Comparison of ENCODE assay signal across 26 cellular contexts in genomic region chr10:133086247-133086646, GRCh38. TPM values are rescaled to one million over a fixed set of nuclear protein-coding genes. Genes with fewer than 3 reads are reported as not detected.
A peak's percentile ranks its signal among the peaks of the same experiment; 100 is the strongest.
DNase-seq lines count a peak whose midpoint lies in the region; ATAC-seq, FAIRE-seq and TF ChIP-seq lines count a peak whose summit lies in the region.
"Had no signal": no experiment of that assay in that cellular context is flagged by ENCODE, and none has a peak within 500 bp of the region (broad histone marks: within the 10 kb centered on the region; RNA-seq: fewer than 3 reads in every experiment).

No MANE protein-coding gene starts in this region.

- no peak for FAIRE-seq in kidney (lab: Jason Lieb, UNC)
- FAIRE-seq: A549, D721Med, GM12878, GM19239, H1 had no signal

- CTCF ChIA-PET in HEK293 (lab: Yijun Ruan, JAX): no interaction called here

- H3K9ac ChIP-seq in kidney (ENCODE audit: low read length in 2 of 2): no peak overlapping the region
- H3K9ac ChIP-seq: BLaER1 treated with 17β-estradiol and CSF1 and Interleukin-3, amounts not matched to agents 10 nM and 100 nM; GM23248 had no signal

- H3K27ac ChIP-seq in HEK293 (ENCODE audit: extremely low read depth, low read depth, low read length): no peak overlapping the region
- peak overlapping the region; percentile 93 for H3K27ac ChIP-seq in angular gyrus (ENCODE audit: low read depth, low read length)
- no peak overlapping the region for H3K27ac ChIP-seq in kidney (ENCODE audit: low read depth in 2 of 2, low read length in 2 of 2)
- H3K27ac ChIP-seq: A549; BLaER1 treated with 17β-estradiol and CSF1 and Interleukin-3, amounts not matched to agents 10 nM and 100 nM; GM23248 had no signal

- POLR2A ChIA-PET in HEK293 (lab: Yijun Ruan, JAX): no interaction called here

- H3K4me1 ChIP-seq in HEK293 (ENCODE audit: control insufficient read depth, insufficient read depth, low read length): no peaks in the 10 kb centered on the region
- H3K4me1 ChIP-seq in kidney (ENCODE audit: control insufficient read depth in 1 of 2, insufficient read depth in 1 of 2, low read depth in 1 of 2, low read length in 2 of 2): no peaks in the 10 kb centered on the region
- H3K4me1 ChIP-seq: BE2C had no signal

- intact Hi-C loops in kidney (cut with DNase I) (no loop called here), head of caudate nucleus (cut with DNase I) (no loop called here)

- H3K4me3 ChIP-seq in HEK293 (ENCODE audit: low read depth, low read length) (no peak overlapping the region), kidney (ENCODE audit: low read length in 2 of 2) (no peak overlapping the region)
- H3K4me3 ChIP-seq: A549; BLaER1 treated with 17β-estradiol and CSF1 and Interleukin-3, amounts not matched to agents 10 nM and 100 nM; GM12878; GM23248 had no signal

- H3K9me3 ChIP-seq in HEK293 (ENCODE audit: control insufficient read depth, insufficient read depth, low read depth, low read length): no peaks in the 10 kb centered on the region
- H3K9me3 ChIP-seq in kidney (ENCODE audit: control insufficient read depth in 1 of 2, low read length in 2 of 2): no peaks in the 10 kb centered on the region
- H3K9me3 ChIP-seq: A549; BE2C; BLaER1 treated with 17β-estradiol and CSF1 and Interleukin-3, amounts not matched to agents 10 nM and 100 nM had no signal

- H3K36me3 ChIP-seq in HEK293 (ENCODE audit: control insufficient read depth in 2 of 2, insufficient read depth in 1 of 2, low read length in 2 of 2) (no peaks in the 10 kb centered on the region), kidney (ENCODE audit: control insufficient read depth in 1 of 2, insufficient read depth in 2 of 2, low read length in 2 of 2) (no peaks in the 10 kb centered on the region)
- H3K36me3 ChIP-seq: BE2C; BLaER1 treated with 17β-estradiol and CSF1 and Interleukin-3, amounts not matched to agents 10 nM and 100 nM had no signal

- peak; percentile 63 for DNase-seq in kidney
- DNase-seq in head of caudate nucleus: no peak
- no peak for DNase-seq in activated CD4-positive, alpha-beta T cell treated with anti-CD3 and anti-CD28 coated beads, Interleukin-2, amount 50 U/mL, for 4 hours
- DNase-seq: 8988T; ACHN; AML-193; BE2C; CD4-positive, alpha-beta T cell; CD8-positive, alpha-beta memory T cell; DMS 273 treated with DMSO at 0.1 percent for 48 hours; DMS79; EL; GDM1; GM23248; H7; HCEC 1CT had no signal

- TF ChIP-seq CTCF in HEK293 (tag by site-specific recombination; IDR thresholded peaks at IDR 0.05): no peak
- no peak for TF ChIP-seq CTCF in kidney (IDR thresholded peaks at IDR 0.05; ENCODE audit: borderline replicate concordance, extremely low read depth, insufficient read depth)

- no peak for ATAC-seq in HG02973 (IDR thresholded peaks at IDR 0.05; ENCODE audit: unreplicated experiment)
- ATAC-seq: GM12878 had no signal

TF ChIP-seq in HEK293, 187 proteins besides CTCF, POLR2A, EP300 and RAD21:
- no peak for TF ChIP-seq HOXA7 (CRISPR knock-in tag; IDR thresholded peaks at IDR 0.05; ENCODE audit: borderline replicate concordance)
- no peak for TF ChIP-seq OVOL3 (tag by site-specific recombination; IDR thresholded peaks at IDR 0.05)
- TF ChIP-seq ZIC2 (tag by site-specific recombination; IDR thresholded peaks at IDR 0.05): peak; percentile 50; the same call in 1 of the 2 replicates
- TF ChIP-seq ZSCAN18 (tag by site-specific recombination; IDR thresholded peaks at IDR 0.05): no peak
- no peak for TF ChIP-seq TSHZ1 (tag by site-specific recombination; IDR thresholded peaks at IDR 0.05; ENCODE audit: borderline replicate concordance)
- no peak for TF ChIP-seq ZNF555 (tag by site-specific recombination; conservative IDR thresholded peaks at IDR 0.05)
- no peak for TF ChIP-seq ZNF513 (tag by site-specific recombination; IDR thresholded peaks at IDR 0.05)
- TF ChIP-seq ZNF707 (tag by site-specific recombination; IDR thresholded peaks at IDR 0.05): no peak
- TF ChIP-seq ZNF221 (tag by site-specific recombination; IDR thresholded peaks at IDR 0.05; ENCODE audit: borderline replicate concordance): no peak
- TF ChIP-seq ZNF391 (tag by site-specific recombination; IDR thresholded peaks at IDR 0.05; ENCODE audit: borderline replicate concordance, low read depth): no peak
- TF ChIP-seq ZNF596 (tag by site-specific recombination; IDR thresholded peaks at IDR 0.05): no peak
- TF ChIP-seq ZNF585B (tag by site-specific recombination; IDR thresholded peaks at IDR 0.05): no peak
- peak; percentile 95 for TF ChIP-seq GLIS1 (tag by site-specific recombination; IDR thresholded peaks at IDR 0.05)
- no peak for TF ChIP-seq ZNF133 (tag by site-specific recombination; IDR thresholded peaks at IDR 0.05)
- TF ChIP-seq ZNF548 (tag by site-specific recombination; IDR thresholded peaks at IDR 0.05): no peak
- TF ChIP-seq ZNF121 (tag by site-specific recombination; IDR thresholded peaks at IDR 0.05): no peak

RNA-seq across cellular contexts. Expression of gene ADGRA1, which starts 1.5 kb away (rescaled TPM):
- 0.91 TPM for total RNA-seq in kidney
- polyA plus RNA-seq in kidney (ENCODE audit: insufficient read depth, low read depth, low replicate concordance): 1.1 TPM
- total RNA-seq: CD4-positive, alpha-beta T cell; CD8-positive, alpha-beta memory T cell; GM12878; GM23248 had no signal
- polyA plus RNA-seq: A549; CD14-positive monocyte; CD8-positive, alpha-beta memory T cell; GM12878; GM23248 had no signal
